Comparison of ENCODE assay signal across 1 cellular context in the genomic region with DNA sequence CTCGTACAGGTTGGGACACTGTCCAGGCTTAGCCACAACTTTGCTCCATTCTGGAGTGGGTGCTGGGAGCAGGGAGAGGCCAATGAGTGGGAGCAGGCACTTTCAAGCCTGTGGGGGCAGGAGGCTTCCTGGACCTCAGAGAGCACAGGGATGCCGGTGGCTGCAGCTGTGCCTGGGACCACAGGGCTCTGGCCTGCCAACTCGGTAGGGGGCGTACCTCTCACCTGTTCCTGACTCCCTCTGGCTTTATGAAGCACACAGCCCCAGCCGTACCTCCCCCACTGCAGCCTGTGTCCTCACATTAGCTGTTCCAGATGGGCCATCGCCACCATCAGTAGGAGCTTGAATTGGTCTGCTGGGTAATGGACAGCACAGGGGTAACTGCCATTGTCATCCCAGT.
TF ChIP-seq lines count a peak whose summit lies in the region.

No MANE protein-coding gene starts in this region.

TF ChIP-seq in GM23338, 12 proteins besides CTCF, POLR2A, EP300 and RAD21 (continued from another document):
- TF ChIP-seq, protein P1, sequence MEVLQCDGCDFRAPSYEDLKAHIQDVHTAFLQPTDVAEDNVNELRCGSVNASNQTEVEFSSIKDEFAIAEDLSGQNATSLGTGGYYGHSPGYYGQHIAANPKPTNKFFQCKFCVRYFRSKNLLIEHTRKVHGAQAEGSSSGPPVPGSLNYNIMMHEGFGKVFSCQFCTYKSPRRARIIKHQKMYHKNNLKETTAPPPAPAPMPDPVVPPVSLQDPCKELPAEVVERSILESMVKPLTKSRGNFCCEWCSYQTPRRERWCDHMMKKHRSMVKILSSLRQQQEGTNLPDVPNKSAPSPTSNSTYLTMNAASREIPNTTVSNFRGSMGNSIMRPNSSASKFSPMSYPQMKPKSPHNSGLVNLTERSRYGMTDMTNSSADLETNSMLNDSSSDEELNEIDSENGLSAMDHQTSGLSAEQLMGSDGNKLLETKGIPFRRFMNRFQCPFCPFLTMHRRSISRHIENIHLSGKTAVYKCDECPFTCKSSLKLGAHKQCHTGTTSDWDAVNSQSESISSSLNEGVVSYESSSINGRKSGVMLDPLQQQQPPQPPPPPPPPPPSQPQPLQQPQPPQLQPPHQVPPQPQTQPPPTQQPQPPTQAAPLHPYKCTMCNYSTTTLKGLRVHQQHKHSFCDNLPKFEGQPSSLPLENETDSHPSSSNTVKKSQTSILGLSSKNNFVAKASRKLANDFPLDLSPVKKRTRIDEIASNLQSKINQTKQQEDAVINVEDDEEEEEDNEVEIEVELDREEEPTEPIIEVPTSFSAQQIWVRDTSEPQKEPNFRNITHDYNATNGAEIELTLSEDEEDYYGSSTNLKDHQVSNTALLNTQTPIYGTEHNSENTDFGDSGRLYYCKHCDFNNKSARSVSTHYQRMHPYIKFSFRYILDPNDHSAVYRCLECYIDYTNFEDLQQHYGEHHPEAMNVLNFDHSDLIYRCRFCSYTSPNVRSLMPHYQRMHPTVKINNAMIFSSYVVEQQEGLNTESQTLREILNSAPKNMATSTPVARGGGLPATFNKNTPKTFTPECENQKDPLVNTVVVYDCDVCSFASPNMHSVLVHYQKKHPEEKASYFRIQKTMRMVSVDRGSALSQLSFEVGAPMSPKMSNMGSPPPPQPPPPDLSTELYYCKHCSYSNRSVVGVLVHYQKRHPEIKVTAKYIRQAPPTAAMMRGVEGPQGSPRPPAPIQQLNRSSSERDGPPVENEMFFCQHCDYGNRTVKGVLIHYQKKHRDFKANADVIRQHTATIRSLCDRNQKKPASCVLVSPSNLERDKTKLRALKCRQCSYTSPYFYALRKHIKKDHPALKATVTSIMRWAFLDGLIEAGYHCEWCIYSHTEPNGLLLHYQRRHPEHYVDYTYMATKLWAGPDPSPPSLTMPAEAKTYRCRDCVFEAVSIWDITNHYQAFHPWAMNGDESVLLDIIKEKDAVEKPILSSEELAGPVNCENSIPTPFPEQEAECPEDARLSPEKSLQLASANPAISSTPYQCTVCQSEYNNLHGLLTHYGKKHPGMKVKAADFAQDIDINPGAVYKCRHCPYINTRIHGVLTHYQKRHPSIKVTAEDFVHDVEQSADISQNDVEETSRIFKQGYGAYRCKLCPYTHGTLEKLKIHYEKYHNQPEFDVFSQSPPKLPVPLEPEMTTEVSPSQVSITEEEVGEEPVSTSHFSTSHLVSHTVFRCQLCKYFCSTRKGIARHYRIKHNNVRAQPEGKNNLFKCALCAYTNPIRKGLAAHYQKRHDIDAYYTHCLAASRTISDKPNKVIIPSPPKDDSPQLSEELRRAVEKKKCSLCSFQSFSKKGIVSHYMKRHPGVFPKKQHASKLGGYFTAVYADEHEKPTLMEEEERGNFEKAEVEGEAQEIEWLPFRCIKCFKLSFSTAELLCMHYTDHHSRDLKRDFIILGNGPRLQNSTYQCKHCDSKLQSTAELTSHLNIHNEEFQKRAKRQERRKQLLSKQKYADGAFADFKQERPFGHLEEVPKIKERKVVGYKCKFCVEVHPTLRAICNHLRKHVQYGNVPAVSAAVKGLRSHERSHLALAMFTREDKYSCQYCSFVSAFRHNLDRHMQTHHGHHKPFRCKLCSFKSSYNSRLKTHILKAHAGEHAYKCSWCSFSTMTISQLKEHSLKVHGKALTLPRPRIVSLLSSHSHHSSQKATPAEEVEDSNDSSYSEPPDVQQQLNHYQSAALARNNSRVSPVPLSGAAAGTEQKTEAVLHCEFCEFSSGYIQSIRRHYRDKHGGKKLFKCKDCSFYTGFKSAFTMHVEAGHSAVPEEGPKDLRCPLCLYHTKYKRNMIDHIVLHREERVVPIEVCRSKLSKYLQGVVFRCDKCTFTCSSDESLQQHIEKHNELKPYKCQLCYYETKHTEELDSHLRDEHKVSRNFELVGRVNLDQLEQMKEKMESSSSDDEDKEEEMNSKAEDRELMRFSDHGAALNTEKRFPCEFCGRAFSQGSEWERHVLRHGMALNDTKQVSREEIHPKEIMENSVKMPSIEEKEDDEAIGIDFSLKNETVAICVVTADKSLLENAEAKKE (CRISPR knock-in tag; IDR thresholded peaks at IDR 0.05), result no peak
- no peak for TF ChIP-seq CREB1 (CRISPR knock-in tag; IDR thresholded peaks at IDR 0.05; ENCODE audit: low read depth)
